ENCODE assay signal across 9 cellular contexts in the genomic region with DNA sequence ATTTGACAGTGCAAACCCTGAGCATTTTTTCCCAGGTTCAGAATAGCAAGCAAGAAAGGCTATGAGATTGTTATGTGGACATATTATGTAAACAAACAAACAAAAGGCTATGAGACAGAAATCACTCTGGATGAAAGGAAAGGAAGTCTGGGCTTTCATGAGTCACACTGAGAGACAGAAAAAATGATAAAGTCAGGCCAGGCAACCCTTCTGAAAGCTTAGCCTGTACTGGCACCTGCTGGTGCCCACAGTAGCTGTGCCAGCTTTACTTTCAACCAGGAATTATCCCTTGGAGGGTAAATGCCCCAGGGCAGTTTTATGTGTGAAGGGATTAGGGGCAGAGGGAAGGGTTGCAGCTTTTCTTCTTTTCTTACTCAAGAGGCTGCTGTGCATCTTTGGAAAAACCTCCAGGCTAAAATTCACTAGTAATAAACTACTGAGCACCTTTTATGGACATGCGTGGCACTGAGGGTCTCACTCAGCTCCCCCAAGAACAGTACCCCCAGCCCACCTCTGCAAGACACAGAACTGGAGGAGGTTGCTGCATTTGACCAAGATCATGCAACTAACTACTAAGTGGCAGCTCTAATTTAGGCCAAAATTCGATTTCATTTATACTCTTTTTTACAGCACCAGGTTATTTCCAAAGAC. TPM values are rescaled to one million over a fixed set of nuclear protein-coding genes. Genes with fewer than 3 reads are reported as not detected.
A peak's percentile ranks its signal among the peaks of the same experiment; 100 is the strongest.
DNase-seq lines count a peak whose midpoint lies in the region; ATAC-seq and TF ChIP-seq lines count a peak whose summit lies in the region.
"Had no signal": no experiment of that assay in that cellular context is flagged by ENCODE, and none has a peak within 500 bp of the region (broad histone marks: within the 10 kb centered on the region; RNA-seq: fewer than 3 reads in every experiment).

No MANE protein-coding gene starts in this region.

- DNase-seq in Ammon's horn (ENCODE audit: low spot score) (peak; percentile 62), HT1080 (ENCODE audit: low read depth) (peak; percentile 65), T1000 (lab: John Stamatoyannopoulos, UW) (peak; percentile 68), left ventricle myocardium superior (no peak), spleen (no peak), glutamatergic neuron (no peak)
- DNase-seq in activated T-cell treated with anti-CD3 and anti-CD28 coated beads, Interleukin-2, amount 50 U/mL, for 72 hours: no peak

- ATAC-seq in left ventricle myocardium superior (peak; percentile 80), HG02970 (IDR thresholded peaks at IDR 0.05; ENCODE audit: low FRiP score, unreplicated experiment) (no peak)
- ATAC-seq in activated T-cell treated with anti-CD3 and anti-CD28 coated beads, Interleukin-2, amount 50 U/mL, for 72 hours (replicated peaks in 1 of 2): no peak
- ATAC-seq: body of pancreas had no signal

- no peak overlapping the region for H3K4me3 Mint-ChIP-seq in activated T-cell treated with anti-CD3 and anti-CD28 coated beads, Interleukin-2, amount 50 U/mL, for 72 hours
- H3K4me3 Mint-ChIP-seq in glutamatergic neuron (ENCODE audit: unreplicated experiment): no peak overlapping the region

- TF ChIP-seq POLR2A in spleen (IDR thresholded peaks at IDR 0.05): no peak

- H3K27ac Mint-ChIP-seq in activated T-cell treated with anti-CD3 and anti-CD28 coated beads, Interleukin-2, amount 50 U/mL, for 72 hours: no peak overlapping the region
- no peak overlapping the region for H3K27ac Mint-ChIP-seq in glutamatergic neuron (ENCODE audit: unreplicated experiment)

- peaks cover 3 to 29% (median 6%) of the 10 kb centered on the region in 6 donors for H3K4me1 ChIP-seq in spleen
- H3K4me1 ChIP-seq: body of pancreas had no signal

- H3K9me3 Mint-ChIP-seq in activated T-cell treated with anti-CD3 and anti-CD28 coated beads, Interleukin-2, amount 50 U/mL, for 72 hours: peaks cover 0 to 2% of the 10 kb centered on the region in 2 donors
- peaks cover 2% of the 10 kb centered on the region for H3K9me3 Mint-ChIP-seq in glutamatergic neuron (ENCODE audit: unreplicated experiment)

- no peaks in the 10 kb centered on the region for H3K4me1 Mint-ChIP-seq in activated T-cell treated with anti-CD3 and anti-CD28 coated beads, Interleukin-2, amount 50 U/mL, for 72 hours (ENCODE audit: low read depth)
- no peaks in the 10 kb centered on the region for H3K4me1 Mint-ChIP-seq in glutamatergic neuron (ENCODE audit: low read depth, unreplicated experiment)

- no peaks in the 10 kb centered on the region for H3K36me3 Mint-ChIP-seq in activated T-cell treated with anti-CD3 and anti-CD28 coated beads, Interleukin-2, amount 50 U/mL, for 72 hours (ENCODE audit: insufficient read depth in 2 of 2)
- no peaks in the 10 kb centered on the region for H3K36me3 Mint-ChIP-seq in glutamatergic neuron (ENCODE audit: unreplicated experiment)

- 83 to 94% (median 88%) methylated on average over 2 of the region's 2 CpGs for WGBS in spleen, 5 donors

- no peak overlapping the region for H3K4me3 ChIP-seq in spleen
- H3K4me3 ChIP-seq: body of pancreas had no signal

- H3K27me3 ChIP-seq in spleen (replicated peaks in 1 of 7): peaks cover 0 to 3% (median 0%) of the 10 kb centered on the region in 7 donors
- H3K27me3 ChIP-seq: body of pancreas had no signal

- intact Hi-C loops in left ventricle myocardium superior (cut with micrococcal nuclease) (no loop called here), spleen (cut with DNase I; ENCODE audit: low total_unique reads) (no loop called here)

- no peak overlapping the region for H3K27ac ChIP-seq in spleen
- H3K27ac ChIP-seq: body of pancreas had no signal

- TF ChIP-seq CTCF in spleen (IDR thresholded peaks at IDR 0.05 in 8 of 11, conservative IDR thresholded peaks at IDR 0.05 in 3 of 11) (peak in 2 of 11 experiments; percentile 28 to 35), glutamatergic neuron (IDR thresholded peaks at IDR 0.05; ENCODE audit: partially characterized antibody, unreplicated experiment) (no peak)

- H3K27me3 Mint-ChIP-seq in activated T-cell treated with anti-CD3 and anti-CD28 coated beads, Interleukin-2, amount 50 U/mL, for 72 hours (ENCODE audit: low read depth): peaks cover 26% of the 10 kb centered on the region
- H3K27me3 Mint-ChIP-seq in glutamatergic neuron (ENCODE audit: unreplicated experiment): no peaks in the 10 kb centered on the region

- H3K9me3 ChIP-seq in spleen: no peaks in the 10 kb centered on the region
- H3K9me3 ChIP-seq: body of pancreas had no signal

- H3K36me3 ChIP-seq in spleen: no peaks in the 10 kb centered on the region

RNA-seq across cellular contexts. Expression of gene ACTL7B, which starts 41.7 kb away (rescaled TPM):
- not detected in 2 replicates for total RNA-seq in HT1080 (2014; rRNA removed; shearing (Covaris generic))
- polyA plus RNA-seq in HT1080 (2015; cell fraction: cytosol; rRNA removed): not detected in 2 replicates
- polyA plus RNA-seq in HT1080 (2015; cell fraction: nucleus; rRNA removed): not detected in 2 replicates
- total RNA-seq in left ventricle myocardium superior (not detected), spleen (not detected), glutamatergic neuron (ENCODE audit: unreplicated experiment) (not detected)
- under 1 TPM in 1 of 2 donors, not detected in 1; 0.12 TPM for total RNA-seq in activated T-cell treated with anti-CD3 and anti-CD28 coated beads, Interleukin-2, amount 50 U/mL, for 72 hours
- polyA plus RNA-seq in spleen: under 1 TPM in 1 of 3 donors, not detected in 2; 0.11 TPM

RNA-seq across cellular contexts. Expression of gene ACTL7A, which starts 48.0 kb away (rescaled TPM):
- not detected in 2 replicates for total RNA-seq in HT1080 (2014; rRNA removed; shearing (Covaris generic))
- polyA plus RNA-seq in HT1080 (2015; cell fraction: cytosol; rRNA removed): not detected in 2 replicates
- not detected in 2 replicates for polyA plus RNA-seq in HT1080 (2015; cell fraction: nucleus; rRNA removed)
- total RNA-seq in left ventricle myocardium superior (not detected), spleen (not detected), glutamatergic neuron (ENCODE audit: unreplicated experiment) (not detected)
- total RNA-seq in activated T-cell treated with anti-CD3 and anti-CD28 coated beads, Interleukin-2, amount 50 U/mL, for 72 hours: not detected
- not detected for polyA plus RNA-seq in spleen
- total RNA-seq: body of pancreas had no signal

Comparison
In these comparisons a context has a peak if more than half of its experiments do, and no peak if none do; other contexts are left out.
1. DNase-seq: peak in Ammon's horn (single experiment), HT1080 (single experiment) and T1000 (single experiment); none in left ventricle myocardium superior (single experiment), activated T-cell treated with anti-CD3 and anti-CD28 coated beads, Interleukin-2, amount 50 U/mL, for 72 hours (0 of 2), spleen (single experiment) and glutamatergic neuron (single experiment).